Comparison of ENCODE assay signal across 26 cellular contexts in the genomic region with DNA sequence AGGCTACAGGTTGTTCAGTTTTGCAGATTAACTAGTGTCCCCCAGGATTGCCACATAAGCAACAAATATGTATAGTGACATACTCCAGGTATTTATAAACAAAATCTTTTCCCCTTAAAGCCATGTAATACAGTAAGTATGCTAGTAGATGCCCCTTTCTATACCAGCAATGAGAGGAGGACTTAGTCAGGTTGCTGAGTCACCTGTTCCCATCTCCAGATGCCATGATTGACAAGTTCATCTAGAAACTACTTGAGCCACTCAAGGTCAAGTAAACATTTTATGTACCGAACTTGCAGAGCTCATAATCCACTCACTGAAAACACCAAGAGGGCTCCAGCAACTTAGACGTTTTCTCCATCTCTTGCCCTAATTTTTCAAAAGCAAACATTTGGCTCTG. TPM values are rescaled to one million over a fixed set of nuclear protein-coding genes. Genes with fewer than 3 reads are reported as not detected.
DNase-seq lines count a peak whose midpoint lies in the region; ATAC-seq and TF ChIP-seq lines count a peak whose summit lies in the region.
"Had no signal": no experiment of that assay in that cellular context is flagged by ENCODE, and none has a peak within 500 bp of the region (broad histone marks: within the 10 kb centered on the region; RNA-seq: fewer than 3 reads in every experiment).

No MANE protein-coding gene starts in this region.

- no peak overlapping the region for H2BK5ac ChIP-seq in neuronal stem cell (ENCODE audit: low read length)

- H2BK12ac ChIP-seq in neuronal stem cell (ENCODE audit: low read length), result no peak overlapping the region

- H3K4me2 ChIP-seq in neuronal stem cell (ENCODE audit: insufficient read depth, low read length, poor library complexity, severe bottlenecking), result no peak overlapping the region

- no peak for ATAC-seq in activated T-cell treated with anti-CD3 and anti-CD28 coated beads, Interleukin-2, amount 50 U/mL, for 72 hours (replicated peaks in 1 of 2)
- ATAC-seq in esophagus mucosa, result peak; percentile 31
- ATAC-seq in activated CD4-positive, CD25-positive, alpha-beta regulatory T cell treated with anti-CD3 and anti-CD28 coated beads, Interleukin-2, amount 50 U/mL, for 24 hours, result no peak
- ATAC-seq: body of pancreas, Right ventricle myocardium inferior, SK-N-SH treated with all-trans-retinoic acid at 6 μM for 48 hours had no signal

- no peaks in the 10 kb centered on the region for H3K36me3 ChIP-seq in neuronal stem cell (replicated peaks in 1 of 2; ENCODE audit: control insufficient read depth in 2 of 2, insufficient read depth in 2 of 2, low read length in 2 of 2)
- no peaks in the 10 kb centered on the region for H3K36me3 ChIP-seq in right atrium auricular region
- H3K36me3 ChIP-seq: prostate gland, tibial artery, vagina had no signal

- H3K4ac ChIP-seq in neuronal stem cell (ENCODE audit: low read length), result no peak overlapping the region

- no peak overlapping the region for H3K18ac ChIP-seq in neuronal stem cell (ENCODE audit: low read length)

- peak overlapping the region; percentile 56 for H3K9ac ChIP-seq in neuronal stem cell (ENCODE audit: low read depth, low read length, poor library complexity)

- H2BK120ac ChIP-seq in neuronal stem cell (ENCODE audit: low read depth, low read length), result no peak overlapping the region

- peak overlapping the region; percentile 92 for H3K27ac Mint-ChIP-seq in activated T-cell treated with anti-CD3 and anti-CD28 coated beads, Interleukin-2, amount 50 U/mL, for 72 hours
- H3K27ac Mint-ChIP-seq: activated T-helper 1 cell treated with anti-CD3 and anti-CD28 coated beads, Interleukin-12 subunit alpha, Interleukin-12 subunit beta, Interleukin-2, Interleukin-4 antibody, amounts not matched to agents 30 ng/mL and 10 ng/mL and 1 ng/mL, durations not matched to agents 14 hours and 24 hours and 36 hours; mesothelial cell of epicardium; T-helper 1 cell treated with Interleukin-12 subunit alpha and Interleukin-12 subunit beta and Interleukin-4 antibody, amounts not matched to agents 30 μg/mL and 1 μg/mL, for 36 hours had no signal

- H4K8ac ChIP-seq in neuronal stem cell (ENCODE audit: low read depth, low read length), result no peak overlapping the region

- H3K79me1 ChIP-seq in neuronal stem cell (ENCODE audit: low read depth, low read length), result no peaks in the 10 kb centered on the region

- H3K4me1 ChIP-seq in neuronal stem cell (ENCODE audit: control insufficient read depth in 2 of 2, insufficient read depth in 1 of 2, low read depth in 1 of 2, low read length in 2 of 2) (no peaks in the 10 kb centered on the region), right atrium auricular region (peaks cover 0 to 5% of the 10 kb centered on the region in 2 donors)
- H3K4me1 ChIP-seq: body of pancreas had no signal

- no peak overlapping the region for H2BK15ac ChIP-seq in neuronal stem cell (ENCODE audit: low read length)

- no peak overlapping the region for H2AK5ac ChIP-seq in neuronal stem cell (ENCODE audit: low read depth, low read length)

- no peaks in the 10 kb centered on the region for H3K27me3 Mint-ChIP-seq in activated T-cell treated with anti-CD3 and anti-CD28 coated beads, Interleukin-2, amount 50 U/mL, for 72 hours (ENCODE audit: low read depth)

- H3K27me3 ChIP-seq in neuronal stem cell (ENCODE audit: control insufficient read depth in 3 of 3, insufficient read depth in 3 of 3, low read depth in 1 of 3, low read length in 3 of 3) (no peaks in the 10 kb centered on the region), right atrium auricular region (no peaks in the 10 kb centered on the region)
- H3K27me3 ChIP-seq: body of pancreas, tibial artery, vagina had no signal

- H3K9me3 Mint-ChIP-seq in activated T-cell treated with anti-CD3 and anti-CD28 coated beads, Interleukin-2, amount 50 U/mL, for 72 hours, result peaks cover 0 to 6% of the 10 kb centered on the region in 2 donors
- H3K9me3 Mint-ChIP-seq: activated naive CD4-positive, alpha-beta T cell treated with anti-CD3 and anti-CD28 coated beads for 36 hours had no signal

- no peak overlapping the region for H3K23ac ChIP-seq in neuronal stem cell (ENCODE audit: low read depth, low read length, poor library complexity)

- no peak overlapping the region for H2AFZ ChIP-seq in neuronal stem cell (ENCODE audit: low read length)

- H3K4me3 ChIP-seq in neuronal stem cell (ENCODE audit: low read length in 2 of 2) (no peak overlapping the region), right atrium auricular region (no peak overlapping the region)
- H3K4me3 ChIP-seq: body of pancreas, prostate gland, tibial artery, vagina had no signal

- H3K9me3 ChIP-seq in neuronal stem cell (replicated peaks in 1 of 2; ENCODE audit: control insufficient read depth in 2 of 2, insufficient read depth in 1 of 2, low read depth in 1 of 2, low read length in 2 of 2), result no peaks in the 10 kb centered on the region
- H3K9me3 ChIP-seq in right atrium auricular region, result no peaks in the 10 kb centered on the region
- H3K9me3 ChIP-seq: body of pancreas, prostate gland, tibial artery, vagina had no signal

- TF ChIP-seq CTCF in right atrium auricular region (IDR thresholded peaks at IDR 0.05), result no peak

- peaks cover under 1 to 1% of the 10 kb centered on the region in 2 donors for H3K36me3 Mint-ChIP-seq in activated T-cell treated with anti-CD3 and anti-CD28 coated beads, Interleukin-2, amount 50 U/mL, for 72 hours (ENCODE audit: insufficient read depth in 2 of 2)
- H3K36me3 Mint-ChIP-seq: mesothelial cell of epicardium had no signal

- no peak overlapping the region for H4K91ac ChIP-seq in neuronal stem cell (ENCODE audit: low read depth, low read length, poor library complexity)

- H3K27ac ChIP-seq in neuronal stem cell (replicated peaks; ENCODE audit: low read length), result no peak overlapping the region
- H3K27ac ChIP-seq in right atrium auricular region, result no peak overlapping the region
- H3K27ac ChIP-seq: body of pancreas, HL-60, tibial artery, vagina had no signal

- DNase-seq in activated T-cell treated with anti-CD3 and anti-CD28 coated beads, Interleukin-2, amount 50 U/mL, for 72 hours, result no peak
- DNase-seq in activated T-cell treated with anti-CD3 and anti-CD28 coated beads for 4 hours, result no peak
- DNase-seq in RPMI8226, result peak; percentile 49
- DNase-seq in neuronal stem cell (ENCODE audit: low spot score), result no peak
- DNase-seq in right atrium auricular region (ENCODE audit: low spot score), result no peak
- DNase-seq in DMS153 (lab: John Stamatoyannopoulos, UW), result no peak
- DNase-seq: activated CD4-positive, alpha-beta T cell treated with anti-CD3 and anti-CD28 coated beads, Interleukin-2, amount 50 U/mL, for 48 hours; activated naive CD4-positive, alpha-beta T cell treated with anti-CD3 and anti-CD28 coated beads for 36 hours; body of pancreas; cerebellar nuclear complex; dermis blood vessel endothelial cell; islet precursor cell; KG1; NCI-H146; stimulated activated CD4-positive, alpha-beta T cell treated with anti-CD3 and anti-CD28 coated beads, Interleukin-4, amount 100 ng/mL, for 1 hour; tibial artery had no signal

- peaks cover 53% of the 10 kb centered on the region for H3K4me1 Mint-ChIP-seq in activated T-cell treated with anti-CD3 and anti-CD28 coated beads, Interleukin-2, amount 50 U/mL, for 72 hours (ENCODE audit: low read depth)

- no CpG with 5 or more reads among the region's 2 CpGs for WGBS in neuronal stem cell (ENCODE audit: extremely low coverage in 2 of 2, insufficient read length in 2 of 2, insufficient replicate concordance in 1 of 2), 2 donors

- peak overlapping the region in 1 of 2 donors; percentile 49 for H3K4me3 Mint-ChIP-seq in activated T-cell treated with anti-CD3 and anti-CD28 coated beads, Interleukin-2, amount 50 U/mL, for 72 hours
- H3K4me3 Mint-ChIP-seq: activated naive CD4-positive, alpha-beta T cell treated with anti-CD3 and anti-CD28 coated beads for 36 hours; activated T-helper 1 cell treated with anti-CD3 and anti-CD28 coated beads, Interleukin-12 subunit alpha, Interleukin-12 subunit beta, Interleukin-2, Interleukin-4 antibody, amounts not matched to agents 30 ng/mL and 10 ng/mL and 1 ng/mL, durations not matched to agents 14 hours and 24 hours and 36 hours; mesothelial cell of epicardium; T-helper 1 cell treated with Interleukin-12 subunit alpha and Interleukin-12 subunit beta and Interleukin-4 antibody, amounts not matched to agents 30 μg/mL and 1 μg/mL, for 36 hours had no signal

- H3K14ac ChIP-seq in neuronal stem cell (ENCODE audit: low read length), result no peak overlapping the region

RNA-seq across cellular contexts. Expression of gene SLC9A9, which starts 18.2 kb away (rescaled TPM):
- total RNA-seq in activated T-cell treated with anti-CD3 and anti-CD28 coated beads, Interleukin-2, amount 50 U/mL, for 72 hours, result 1 to 10 TPM; 4.3 to 5.2 TPM
- total RNA-seq in esophagus mucosa, result 14.6 TPM
- 0.52 TPM for polyA plus RNA-seq in neuronal stem cell (2013, experiment 1 of 2)
- polyA plus RNA-seq in neuronal stem cell (2013, experiment 2 of 2), result 0.51 TPM
- 1 to 10 TPM; 3.1 to 4.2 TPM for total RNA-seq in right atrium auricular region
